Comparison of ENCODE assay signal across 1 cellular context in the genomic region with DNA sequence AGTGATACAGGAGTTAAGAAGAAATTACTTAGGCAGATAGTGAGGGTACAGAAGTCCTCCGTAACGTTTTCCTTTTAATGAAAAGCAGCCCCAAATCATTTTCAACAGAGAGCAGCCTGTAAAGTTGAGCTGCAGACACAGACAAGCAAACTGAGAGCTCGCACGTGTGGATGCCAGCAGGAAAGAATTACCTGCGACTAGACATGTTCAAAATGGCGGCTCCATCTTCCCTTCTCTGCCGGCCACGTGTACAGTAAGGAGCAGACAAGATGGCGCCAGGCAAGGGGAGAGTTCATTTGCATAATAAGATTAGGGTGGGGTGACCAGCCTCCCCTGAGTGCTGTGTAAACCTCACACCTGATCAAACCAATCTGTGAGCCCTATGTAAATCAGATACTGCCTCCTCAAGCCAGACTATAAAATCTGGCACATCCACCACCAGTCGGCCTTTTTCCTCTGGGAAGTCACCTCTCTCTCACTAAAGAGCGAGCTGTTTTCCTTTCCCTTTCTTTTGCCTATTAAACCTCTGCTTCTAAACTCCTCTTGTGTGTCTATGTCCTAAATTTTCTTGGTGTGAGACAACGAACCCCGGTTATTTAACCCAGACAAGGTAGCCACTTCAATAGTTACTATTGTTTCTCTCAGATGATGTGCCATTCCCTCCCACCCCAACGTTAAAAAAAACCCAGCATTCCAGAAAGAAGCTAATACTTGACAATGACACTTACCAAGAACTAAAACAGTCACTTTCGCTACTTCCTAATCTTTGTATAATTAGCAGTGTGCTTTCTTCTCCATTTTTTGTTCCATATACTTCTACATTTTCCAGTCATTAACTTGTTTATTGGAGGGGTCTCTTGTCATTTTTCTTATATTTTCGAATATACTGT.
TF ChIP-seq lines count a peak whose summit lies in the region.

No MANE protein-coding gene starts in this region.

TF ChIP-seq in K562, 482 proteins besides CTCF, POLR2A, EP300 and RAD21 (continued from another document and continues in another):
- TF ChIP-seq, protein P1, sequence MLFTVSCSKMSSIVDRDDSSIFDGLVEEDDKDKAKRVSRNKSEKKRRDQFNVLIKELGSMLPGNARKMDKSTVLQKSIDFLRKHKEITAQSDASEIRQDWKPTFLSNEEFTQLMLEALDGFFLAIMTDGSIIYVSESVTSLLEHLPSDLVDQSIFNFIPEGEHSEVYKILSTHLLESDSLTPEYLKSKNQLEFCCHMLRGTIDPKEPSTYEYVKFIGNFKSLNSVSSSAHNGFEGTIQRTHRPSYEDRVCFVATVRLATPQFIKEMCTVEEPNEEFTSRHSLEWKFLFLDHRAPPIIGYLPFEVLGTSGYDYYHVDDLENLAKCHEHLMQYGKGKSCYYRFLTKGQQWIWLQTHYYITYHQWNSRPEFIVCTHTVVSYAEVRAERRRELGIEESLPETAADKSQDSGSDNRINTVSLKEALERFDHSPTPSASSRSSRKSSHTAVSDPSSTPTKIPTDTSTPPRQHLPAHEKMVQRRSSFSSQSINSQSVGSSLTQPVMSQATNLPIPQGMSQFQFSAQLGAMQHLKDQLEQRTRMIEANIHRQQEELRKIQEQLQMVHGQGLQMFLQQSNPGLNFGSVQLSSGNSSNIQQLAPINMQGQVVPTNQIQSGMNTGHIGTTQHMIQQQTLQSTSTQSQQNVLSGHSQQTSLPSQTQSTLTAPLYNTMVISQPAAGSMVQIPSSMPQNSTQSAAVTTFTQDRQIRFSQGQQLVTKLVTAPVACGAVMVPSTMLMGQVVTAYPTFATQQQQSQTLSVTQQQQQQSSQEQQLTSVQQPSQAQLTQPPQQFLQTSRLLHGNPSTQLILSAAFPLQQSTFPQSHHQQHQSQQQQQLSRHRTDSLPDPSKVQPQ (CRISPR knock-in tag; IDR thresholded peaks at IDR 0.05; ENCODE audit: borderline replicate concordance), result no peak
- TF ChIP-seq CEBPG (CRISPR knock-in tag; IDR thresholded peaks at IDR 0.05) (no peak), CEBPG (tag; conservative IDR thresholded peaks at IDR 0.05 in 1 of 2, IDR thresholded peaks at IDR 0.05 in 1 of 2) (peak in 1 of 2 experiments; percentile 8; a peak in 1 of 4 replicates), GATA2 (CRISPR knock-in tag; IDR thresholded peaks at IDR 0.05) (no peak), NR3C1 (CRISPR knock-in tag; IDR thresholded peaks at IDR 0.05) (no peak), NCOA2 (IDR thresholded peaks at IDR 0.05; ENCODE audit: partially characterized antibody in 2 of 2) (no peak), GATAD2A (IDR thresholded peaks at IDR 0.05) (no peak), ZFP36 (IDR thresholded peaks at IDR 0.05; ENCODE audit: low read depth, low read length, partially characterized antibody) (no peak), ETV6 (IDR thresholded peaks at IDR 0.05; ENCODE audit: borderline replicate concordance in 1 of 2, low read depth in 2 of 2, low read length in 1 of 2) (no peak), ETV6 (CRISPR knock-in tag; IDR thresholded peaks at IDR 0.05; ENCODE audit: borderline replicate concordance) (no peak), SP1 (CRISPR knock-in tag; IDR thresholded peaks at IDR 0.05) (peak; percentile 39; the same call in 1 of the 2 replicates), KDM5B (IDR thresholded peaks at IDR 0.05; ENCODE audit: insufficient replicate concordance, low read depth, low read length) (no peak), TEAD2 (tag; IDR thresholded peaks at IDR 0.05) (0 out of 2 replicates have a peak, but pooled peaks have one; percentile 46), ZNF431 (CRISPR knock-in tag; IDR thresholded peaks at IDR 0.05) (no peak), TAF9B (IDR thresholded peaks at IDR 0.05; ENCODE audit: partially characterized antibody) (peak; percentile 22), ZNF146 (CRISPR knock-in tag; IDR thresholded peaks at IDR 0.05; ENCODE audit: unreplicated experiment) (no peak), NR2C2 (CRISPR knock-in tag; IDR thresholded peaks at IDR 0.05) (no peak), NR2C2 (tag; IDR thresholded peaks at IDR 0.05) (peak; percentile 72), RHOXF2B (CRISPR knock-in tag; conservative IDR thresholded peaks at IDR 0.05) (no peak), SMAD4 (CRISPR knock-in tag; conservative IDR thresholded peaks at IDR 0.05) (peak; percentile 86), SMARCC2 (IDR thresholded peaks at IDR 0.05; ENCODE audit: low read depth) (no peak), TSC22D4 (tag; IDR thresholded peaks at IDR 0.05) (no peak), CREB1 (IDR thresholded peaks at IDR 0.05) (no peak), CREB1 (CRISPR knock-in tag; IDR thresholded peaks at IDR 0.05) (no peak), NEUROD1 (IDR thresholded peaks at IDR 0.05; ENCODE audit: borderline replicate concordance, low read depth, low read length, partially characterized antibody) (no peak), JUND (IDR thresholded peaks at IDR 0.05; ENCODE audit: borderline replicate concordance, low read depth, low read length) (no peak), JUND (tag; IDR thresholded peaks at IDR 0.05; ENCODE audit: borderline replicate concordance, low read depth, low read length) (no peak), EZH2 (IDR thresholded peaks at IDR 0.05; ENCODE audit: borderline replicate concordance, low read depth, low read length) (no peak), DACH1 (IDR thresholded peaks at IDR 0.05; ENCODE audit: partially characterized antibody) (no peak), MYNN (IDR thresholded peaks at IDR 0.05) (no peak), MYNN (CRISPR knock-in tag; IDR thresholded peaks at IDR 0.05) (no peak), EP400 (IDR thresholded peaks at IDR 0.05) (peak; percentile 94)
- TF ChIP-seq, protein P2, sequence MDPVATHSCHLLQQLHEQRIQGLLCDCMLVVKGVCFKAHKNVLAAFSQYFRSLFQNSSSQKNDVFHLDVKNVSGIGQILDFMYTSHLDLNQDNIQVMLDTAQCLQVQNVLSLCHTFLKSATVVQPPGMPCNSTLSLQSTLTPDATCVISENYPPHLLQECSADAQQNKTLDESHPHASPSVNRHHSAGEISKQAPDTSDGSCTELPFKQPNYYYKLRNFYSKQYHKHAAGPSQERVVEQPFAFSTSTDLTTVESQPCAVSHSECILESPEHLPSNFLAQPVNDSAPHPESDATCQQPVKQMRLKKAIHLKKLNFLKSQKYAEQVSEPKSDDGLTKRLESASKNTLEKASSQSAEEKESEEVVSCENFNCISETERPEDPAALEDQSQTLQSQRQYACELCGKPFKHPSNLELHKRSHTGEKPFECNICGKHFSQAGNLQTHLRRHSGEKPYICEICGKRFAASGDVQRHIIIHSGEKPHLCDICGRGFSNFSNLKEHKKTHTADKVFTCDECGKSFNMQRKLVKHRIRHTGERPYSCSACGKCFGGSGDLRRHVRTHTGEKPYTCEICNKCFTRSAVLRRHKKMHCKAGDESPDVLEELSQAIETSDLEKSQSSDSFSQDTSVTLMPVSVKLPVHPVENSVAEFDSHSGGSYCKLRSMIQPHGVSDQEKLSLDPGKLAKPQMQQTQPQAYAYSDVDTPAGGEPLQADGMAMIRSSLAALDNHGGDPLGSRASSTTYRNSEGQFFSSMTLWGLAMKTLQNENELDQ (CRISPR knock-in tag; IDR thresholded peaks at IDR 0.05; ENCODE audit: borderline replicate concordance), result no peak
- TF ChIP-seq, protein P3, sequence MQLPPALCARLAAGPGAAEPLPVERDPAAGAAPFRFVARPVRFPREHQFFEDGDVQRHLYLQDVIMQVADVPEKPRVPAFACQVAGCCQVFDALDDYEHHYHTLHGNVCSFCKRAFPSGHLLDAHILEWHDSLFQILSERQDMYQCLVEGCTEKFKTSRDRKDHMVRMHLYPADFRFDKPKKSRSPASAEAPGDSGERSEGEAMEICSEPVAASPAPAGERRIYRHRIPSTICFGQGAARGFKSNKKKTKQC (CRISPR knock-in tag; IDR thresholded peaks at IDR 0.05), result no peak
- TF ChIP-seq, protein P4, sequence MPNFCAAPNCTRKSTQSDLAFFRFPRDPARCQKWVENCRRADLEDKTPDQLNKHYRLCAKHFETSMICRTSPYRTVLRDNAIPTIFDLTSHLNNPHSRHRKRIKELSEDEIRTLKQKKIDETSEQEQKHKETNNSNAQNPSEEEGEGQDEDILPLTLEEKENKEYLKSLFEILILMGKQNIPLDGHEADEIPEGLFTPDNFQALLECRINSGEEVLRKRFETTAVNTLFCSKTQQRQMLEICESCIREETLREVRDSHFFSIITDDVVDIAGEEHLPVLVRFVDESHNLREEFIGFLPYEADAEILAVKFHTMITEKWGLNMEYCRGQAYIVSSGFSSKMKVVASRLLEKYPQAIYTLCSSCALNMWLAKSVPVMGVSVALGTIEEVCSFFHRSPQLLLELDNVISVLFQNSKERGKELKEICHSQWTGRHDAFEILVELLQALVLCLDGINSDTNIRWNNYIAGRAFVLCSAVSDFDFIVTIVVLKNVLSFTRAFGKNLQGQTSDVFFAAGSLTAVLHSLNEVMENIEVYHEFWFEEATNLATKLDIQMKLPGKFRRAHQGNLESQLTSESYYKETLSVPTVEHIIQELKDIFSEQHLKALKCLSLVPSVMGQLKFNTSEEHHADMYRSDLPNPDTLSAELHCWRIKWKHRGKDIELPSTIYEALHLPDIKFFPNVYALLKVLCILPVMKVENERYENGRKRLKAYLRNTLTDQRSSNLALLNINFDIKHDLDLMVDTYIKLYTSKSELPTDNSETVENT (CRISPR knock-in tag; IDR thresholded peaks at IDR 0.05), result no peak
- TF ChIP-seq, protein P5, sequence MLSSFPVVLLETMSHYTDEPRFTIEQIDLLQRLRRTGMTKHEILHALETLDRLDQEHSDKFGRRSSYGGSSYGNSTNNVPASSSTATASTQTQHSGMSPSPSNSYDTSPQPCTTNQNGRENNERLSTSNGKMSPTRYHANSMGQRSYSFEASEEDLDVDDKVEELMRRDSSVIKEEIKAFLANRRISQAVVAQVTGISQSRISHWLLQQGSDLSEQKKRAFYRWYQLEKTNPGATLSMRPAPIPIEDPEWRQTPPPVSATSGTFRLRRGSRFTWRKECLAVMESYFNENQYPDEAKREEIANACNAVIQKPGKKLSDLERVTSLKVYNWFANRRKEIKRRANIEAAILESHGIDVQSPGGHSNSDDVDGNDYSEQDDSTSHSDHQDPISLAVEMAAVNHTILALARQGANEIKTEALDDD (IDR thresholded peaks at IDR 0.05), result no peak
- TF ChIP-seq, protein P6, sequence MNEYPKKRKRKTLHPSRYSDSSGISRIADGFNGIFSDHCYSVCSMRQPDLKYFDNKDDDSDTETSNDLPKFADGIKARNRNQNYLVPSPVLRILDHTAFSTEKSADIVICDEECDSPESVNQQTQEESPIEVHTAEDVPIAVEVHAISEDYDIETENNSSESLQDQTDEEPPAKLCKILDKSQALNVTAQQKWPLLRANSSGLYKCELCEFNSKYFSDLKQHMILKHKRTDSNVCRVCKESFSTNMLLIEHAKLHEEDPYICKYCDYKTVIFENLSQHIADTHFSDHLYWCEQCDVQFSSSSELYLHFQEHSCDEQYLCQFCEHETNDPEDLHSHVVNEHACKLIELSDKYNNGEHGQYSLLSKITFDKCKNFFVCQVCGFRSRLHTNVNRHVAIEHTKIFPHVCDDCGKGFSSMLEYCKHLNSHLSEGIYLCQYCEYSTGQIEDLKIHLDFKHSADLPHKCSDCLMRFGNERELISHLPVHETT (CRISPR knock-in tag; conservative IDR thresholded peaks at IDR 0.05 in 1 of 2, IDR thresholded peaks at IDR 0.05 in 1 of 2), result peak in 1 of 2 experiments; percentile 87; a peak in 2 of 4 replicates
- TF ChIP-seq, protein P7, sequence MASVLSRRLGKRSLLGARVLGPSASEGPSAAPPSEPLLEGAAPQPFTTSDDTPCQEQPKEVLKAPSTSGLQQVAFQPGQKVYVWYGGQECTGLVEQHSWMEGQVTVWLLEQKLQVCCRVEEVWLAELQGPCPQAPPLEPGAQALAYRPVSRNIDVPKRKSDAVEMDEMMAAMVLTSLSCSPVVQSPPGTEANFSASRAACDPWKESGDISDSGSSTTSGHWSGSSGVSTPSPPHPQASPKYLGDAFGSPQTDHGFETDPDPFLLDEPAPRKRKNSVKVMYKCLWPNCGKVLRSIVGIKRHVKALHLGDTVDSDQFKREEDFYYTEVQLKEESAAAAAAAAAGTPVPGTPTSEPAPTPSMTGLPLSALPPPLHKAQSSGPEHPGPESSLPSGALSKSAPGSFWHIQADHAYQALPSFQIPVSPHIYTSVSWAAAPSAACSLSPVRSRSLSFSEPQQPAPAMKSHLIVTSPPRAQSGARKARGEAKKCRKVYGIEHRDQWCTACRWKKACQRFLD (CRISPR knock-in tag; IDR thresholded peaks at IDR 0.05), result peak; percentile 95
- TF ChIP-seq, protein P8, sequence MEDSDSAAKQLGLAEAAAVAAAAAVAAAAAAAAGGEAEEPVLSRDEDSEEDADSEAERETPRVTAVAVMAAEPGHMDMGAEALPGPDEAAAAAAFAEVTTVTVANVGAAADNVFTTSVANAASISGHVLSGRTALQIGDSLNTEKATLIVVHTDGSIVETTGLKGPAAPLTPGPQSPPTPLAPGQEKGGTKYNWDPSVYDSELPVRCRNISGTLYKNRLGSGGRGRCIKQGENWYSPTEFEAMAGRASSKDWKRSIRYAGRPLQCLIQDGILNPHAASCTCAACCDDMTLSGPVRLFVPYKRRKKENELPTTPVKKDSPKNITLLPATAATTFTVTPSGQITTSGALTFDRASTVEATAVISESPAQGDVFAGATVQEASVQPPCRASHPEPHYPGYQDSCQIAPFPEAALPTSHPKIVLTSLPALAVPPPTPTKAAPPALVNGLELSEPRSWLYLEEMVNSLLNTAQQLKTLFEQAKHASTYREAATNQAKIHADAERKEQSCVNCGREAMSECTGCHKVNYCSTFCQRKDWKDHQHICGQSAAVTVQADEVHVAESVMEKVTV (CRISPR knock-in tag; IDR thresholded peaks at IDR 0.05), result peak; percentile 4; the same call in 1 of the 2 replicates
- TF ChIP-seq, protein P9, sequence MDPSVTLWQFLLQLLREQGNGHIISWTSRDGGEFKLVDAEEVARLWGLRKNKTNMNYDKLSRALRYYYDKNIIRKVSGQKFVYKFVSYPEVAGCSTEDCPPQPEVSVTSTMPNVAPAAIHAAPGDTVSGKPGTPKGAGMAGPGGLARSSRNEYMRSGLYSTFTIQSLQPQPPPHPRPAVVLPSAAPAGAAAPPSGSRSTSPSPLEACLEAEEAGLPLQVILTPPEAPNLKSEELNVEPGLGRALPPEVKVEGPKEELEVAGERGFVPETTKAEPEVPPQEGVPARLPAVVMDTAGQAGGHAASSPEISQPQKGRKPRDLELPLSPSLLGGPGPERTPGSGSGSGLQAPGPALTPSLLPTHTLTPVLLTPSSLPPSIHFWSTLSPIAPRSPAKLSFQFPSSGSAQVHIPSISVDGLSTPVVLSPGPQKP (CRISPR knock-in tag; IDR thresholded peaks at IDR 0.05), result no peak
- TF ChIP-seq, protein P10, sequence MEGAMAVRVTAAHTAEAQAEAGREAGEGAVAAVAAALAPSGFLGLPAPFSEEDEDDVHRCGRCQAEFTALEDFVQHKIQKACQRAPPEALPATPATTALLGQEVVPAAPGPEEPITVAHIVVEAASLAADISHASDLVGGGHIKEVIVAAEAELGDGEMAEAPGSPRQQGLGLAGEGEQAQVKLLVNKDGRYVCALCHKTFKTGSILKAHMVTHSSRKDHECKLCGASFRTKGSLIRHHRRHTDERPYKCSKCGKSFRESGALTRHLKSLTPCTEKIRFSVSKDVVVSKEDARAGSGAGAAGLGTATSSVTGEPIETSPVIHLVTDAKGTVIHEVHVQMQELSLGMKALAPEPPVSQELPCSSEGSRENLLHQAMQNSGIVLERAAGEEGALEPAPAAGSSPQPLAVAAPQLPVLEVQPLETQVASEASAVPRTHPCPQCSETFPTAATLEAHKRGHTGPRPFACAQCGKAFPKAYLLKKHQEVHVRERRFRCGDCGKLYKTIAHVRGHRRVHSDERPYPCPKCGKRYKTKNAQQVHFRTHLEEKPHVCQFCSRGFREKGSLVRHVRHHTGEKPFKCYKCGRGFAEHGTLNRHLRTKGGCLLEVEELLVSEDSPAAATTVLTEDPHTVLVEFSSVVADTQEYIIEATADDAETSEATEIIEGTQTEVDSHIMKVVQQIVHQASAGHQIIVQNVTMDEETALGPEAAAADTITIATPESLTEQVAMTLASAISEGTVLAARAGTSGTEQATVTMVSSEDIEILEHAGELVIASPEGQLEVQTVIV (CRISPR knock-in tag; IDR thresholded peaks at IDR 0.05; ENCODE audit: borderline replicate concordance), result no peak
